ENCODE assay signal across 29 cellular contexts in the genomic region with DNA sequence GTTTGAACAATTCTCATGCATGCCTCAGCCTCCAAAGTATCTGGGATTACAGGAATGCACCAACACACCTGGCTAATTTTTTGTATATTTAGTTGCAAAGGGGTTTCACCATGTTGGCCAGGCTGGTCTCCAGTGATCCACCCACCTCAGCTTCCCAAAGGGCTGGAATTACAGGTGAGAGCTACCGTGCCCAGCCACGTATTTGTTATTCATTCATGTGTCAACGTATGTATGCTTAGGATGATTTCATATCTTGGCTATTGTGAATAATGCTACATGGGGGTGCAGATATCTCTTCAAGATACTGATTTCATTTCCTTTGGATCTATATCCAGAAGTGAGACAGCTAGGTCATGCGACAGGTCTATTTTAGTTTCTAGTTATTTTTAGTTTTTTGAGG.
"Had no signal": no experiment of that assay in that cellular context is flagged by ENCODE, and none has a peak within 500 bp of the region (broad histone marks: within the 10 kb centered on the region; RNA-seq: fewer than 3 reads in every experiment).

No MANE protein-coding gene starts in this region.

- H3K9me3 ChIP-seq: body of pancreas, colonic mucosa had no signal

- H3K4me1 Mint-ChIP-seq: activated B cell treated with CpG ODN at 0.5 μM for 24 hours; activated T-helper 17 cell treated with anti-CD3 and anti-CD28 coated beads, Interleukin-2, amount 50 U/mL, for 72 hours; T-helper 17 cell had no signal

- H3K4me3 Mint-ChIP-seq: activated B cell treated with CpG ODN at 0.5 μM for 24 hours; activated CD8-positive, alpha-beta T cell treated with anti-CD3 and anti-CD28 coated beads for 36 hours; activated naive CD8-positive, alpha-beta T cell; activated T-cell treated with anti-CD3 and anti-CD28 coated beads, Interleukin-2, amount 50 U/mL, for 4 hours; activated T-helper 17 cell treated with anti-CD3 and anti-CD28 coated beads, Interleukin-2, amount 50 U/mL, for 72 hours; T-helper 17 cell; T-helper 2 cell treated with Interferon-gamma antibody and Interleukin-4, amounts not matched to agents 5 μg/mL and 100 μg/mL, for 36 hours had no signal

- DNase-seq: activated B cell treated with CpG ODN at 0.5 μM for 24 hours; activated CD4-positive, alpha-beta T cell treated with anti-CD3 and anti-CD28 coated beads for 48 hours; activated CD4-positive, alpha-beta T cell treated with anti-CD3 and anti-CD28 coated beads, Interleukin-2, amount 50 U/mL, for 1 hour; activated CD4-positive, alpha-beta T cell treated with anti-CD3 and anti-CD28 coated beads, Interleukin-2, amount 50 U/mL, for 48 hours; activated CD8-positive, alpha-beta memory T cell treated with anti-CD3 and anti-CD28 coated beads for 24 hours; activated CD8-positive, alpha-beta T cell treated with anti-CD3 and anti-CD28 coated beads for 36 hours; activated effector memory CD4-positive, alpha-beta T cell treated with Interleukin-2 at 50 U/mL for 16 hours; activated gamma-delta T cell treated with Interleukin-2 at 50 U/mL for 16 hours; activated naive CD4-positive, alpha-beta T cell treated with anti-CD3 and anti-CD28 coated beads, Interleukin-2, amount 50 U/mL, for 16 hours; activated naive CD4-positive, alpha-beta T cell treated with Interleukin-2 at 50 U/mL for 16 hours; activated T-cell treated with anti-CD3 and anti-CD28 coated beads, Interleukin-2, amount 50 U/mL, for 4 hours; amniotic stem cell; anterior cingulate cortex; body of pancreas; central memory CD4-positive, alpha-beta T cell; cerebellar nuclear complex; colonic mucosa; effector CD8-positive, alpha-beta T cell; foreskin fibroblast; head of caudate nucleus; T-helper 17 cell; T1000; WERI-Rb-1 had no signal

- H3K27ac Mint-ChIP-seq: activated B cell treated with CpG ODN at 0.5 μM for 24 hours; activated CD8-positive, alpha-beta T cell treated with anti-CD3 and anti-CD28 coated beads for 36 hours; activated naive CD8-positive, alpha-beta T cell; activated T-helper 17 cell treated with anti-CD3 and anti-CD28 coated beads, Interleukin-2, amount 50 U/mL, for 72 hours; T-helper 17 cell; T-helper 2 cell treated with Interferon-gamma antibody and Interleukin-4, amounts not matched to agents 5 μg/mL and 100 μg/mL, for 36 hours had no signal

- H3K36me3 Mint-ChIP-seq: activated naive CD8-positive, alpha-beta T cell had no signal

- H3K27ac ChIP-seq: body of pancreas, cardiac muscle cell, colonic mucosa, WERI-Rb-1 had no signal

- H3K27me3 Mint-ChIP-seq: activated B cell treated with CpG ODN at 0.5 μM for 24 hours had no signal

- H3K27me3 ChIP-seq: body of pancreas, colonic mucosa had no signal

- H3K4me3 ChIP-seq: body of pancreas, cardiac muscle cell, colonic mucosa had no signal

- ATAC-seq: activated CD4-positive, CD25-positive, alpha-beta regulatory T cell treated with anti-CD3 and anti-CD28 coated beads, Interleukin-2, amount 50 U/mL, for 24 hours; activated CD8-positive, alpha-beta T cell treated with anti-CD3 and anti-CD28 coated beads for 36 hours; activated T-cell treated with anti-CD3 and anti-CD28 coated beads, Interleukin-2, amount 50 U/mL, for 4 hours; activated T-helper 17 cell treated with anti-CD3 and anti-CD28 coated beads, Interleukin-2, amount 50 U/mL, for 72 hours; body of pancreas; esophagus mucosa; T-helper 17 cell had no signal

- H3K9me3 Mint-ChIP-seq: activated CD8-positive, alpha-beta T cell treated with anti-CD3 and anti-CD28 coated beads for 36 hours; activated T-cell treated with anti-CD3 and anti-CD28 coated beads, Interleukin-2, amount 50 U/mL, for 4 hours; activated T-helper 17 cell treated with anti-CD3 and anti-CD28 coated beads, Interleukin-2, amount 50 U/mL, for 72 hours; T-helper 2 cell treated with Interferon-gamma antibody and Interleukin-4, amounts not matched to agents 5 μg/mL and 100 μg/mL, for 36 hours had no signal

- H3K4me1 ChIP-seq: body of pancreas, colonic mucosa had no signal

- H3K36me3 ChIP-seq: cardiac muscle cell, colonic mucosa, WERI-Rb-1 had no signal
